ENCODE assay signal across 14 cellular contexts in genomic region chr3:14429237-14429636, GRCh38. TPM values are rescaled to one million over a fixed set of nuclear protein-coding genes. Genes with fewer than 3 reads are reported as not detected.
DNase-seq lines count a peak whose midpoint lies in the region; FAIRE-seq and TF ChIP-seq lines count a peak whose summit lies in the region.
"Had no signal": no experiment of that assay in that cellular context is flagged by ENCODE, and none has a peak within 500 bp of the region (broad histone marks: within the 10 kb centered on the region; RNA-seq: fewer than 3 reads in every experiment).

No MANE protein-coding gene starts in this region.

- TF ChIP-seq POLR2A in spleen (IDR thresholded peaks at IDR 0.05) = no peak

- POLR2A ChIA-PET in activated CD4-positive, alpha-beta T cell treated with anti-CD3 and anti-CD28 coated beads, Interleukin-2, amount 10 ng/mL, durations not matched to agents 7 days and 5 days (lab: Charles Lee) = no interaction called here
- POLR2A ChIA-PET in OCI-LY7 (lab: Charles Lee) = interaction anchor here (0.6 to 5.1 kb wide), 5 partner anchors 8 to 173 kb away, joined by 3 to 32 read pairs (median 4); partner anchors contain the start of gene SLC6A6

- no peaks in the 10 kb centered on the region for H3K27me3 ChIP-seq in spleen (replicated peaks in 1 of 7)
- H3K27me3 ChIP-seq: cardiac muscle cell had no signal

- no peaks in the 10 kb centered on the region for H3K9me2 ChIP-seq in OCI-LY7 (ENCODE audit: insufficient read depth, low read length)

- intact Hi-C loops in OCI-LY7 (cut with micrococcal nuclease; ENCODE audit: unreplicated experiment) (loop anchor here (2.0 kb wide), 1 partner anchor 48 kb away; no protein-coding TSS in a partner anchor), spleen (cut with DNase I; ENCODE audit: low total_unique reads) (no loop called here)

- no peak overlapping the region for H2AFZ ChIP-seq in OCI-LY7 (ENCODE audit: low read length)

- no peaks in the 10 kb centered on the region for H3K27me3 Mint-ChIP-seq in activated CD4-positive, alpha-beta T cell treated with anti-CD3 and anti-CD28 coated beads, Interleukin-2, amount 10 ng/mL, durations not matched to agents 7 days and 5 days

- peak overlapping the region; percentile 90 for H3K4me2 ChIP-seq in OCI-LY7 (ENCODE audit: low read length)

- H3K27ac ChIP-seq in OCI-LY7 (ENCODE audit: low read depth, low read length, poor library complexity, severe bottlenecking) (peak overlapping the region; percentile 90), spleen (peak overlapping the region; percentile 65 to 99 (median 92))
- H3K27ac ChIP-seq: cardiac muscle cell, HL-60 had no signal

- no peak for TF ChIP-seq CTCF in OCI-LY7 (conservative IDR thresholded peaks at IDR 0.05; ENCODE audit: low read length)
- no peak for TF ChIP-seq CTCF in spleen (IDR thresholded peaks at IDR 0.05 in 8 of 11, conservative IDR thresholded peaks at IDR 0.05 in 3 of 11)

- DNase-seq in activated CD4-positive, alpha-beta T cell treated with anti-CD3 and anti-CD28 coated beads, Interleukin-2, amount 10 ng/mL, durations not matched to agents 7 days and 5 days = no peak
- DNase-seq in activated CD4-positive, alpha-beta T cell treated with anti-CD3 and anti-CD28 coated beads, Interleukin-2, amount 50 U/mL, for 1 hour = no peak
- DNase-seq in OCI-LY7 (ENCODE audit: low spot score) (peak; percentile 48), spleen (no peak), NCI-H1092 (lab: John Stamatoyannopoulos, UW) (no peak), dermis blood vessel endothelial cell (no peak), frontal cortex (ENCODE audit: low spot score in 2 of 2) (no peak)
- peak; percentile 29 for DNase-seq in effector CD4-positive, alpha-beta T cell
- DNase-seq: glutamatergic neuron, mammary epithelial cell, NCI-H2081 had no signal

- no peaks in the 10 kb centered on the region for H3K9me3 Mint-ChIP-seq in activated CD4-positive, alpha-beta T cell treated with anti-CD3 and anti-CD28 coated beads, Interleukin-2, amount 10 ng/mL, durations not matched to agents 7 days and 5 days

- peaks cover 22% of the 10 kb centered on the region for H4K20me1 ChIP-seq in OCI-LY7 (ENCODE audit: insufficient read depth, low read length)

- H3K9me3 ChIP-seq in OCI-LY7 (ENCODE audit: low read length) (no peaks in the 10 kb centered on the region), spleen (no peaks in the 10 kb centered on the region)

- CTCF ChIA-PET in activated CD4-positive, alpha-beta T cell treated with anti-CD3 and anti-CD28 coated beads, Interleukin-2, amount 10 ng/mL, durations not matched to agents 7 days and 5 days (lab: Charles Lee) = no interaction called here
- CTCF ChIA-PET in OCI-LY7 (lab: Charles Lee; ENCODE audit: unreplicated experiment) = interaction anchor here (0.6 kb wide), 1 partner anchor 305 kb away, joined by 7 read pairs; the partner anchor contains the start of genes CHCHD4 and TMEM43

- H3K79me2 ChIP-seq in OCI-LY7 (ENCODE audit: insufficient read depth, low read depth, low read length) = peaks cover 77% of the 10 kb centered on the region

- H3K4me1 ChIP-seq in OCI-LY7 (ENCODE audit: insufficient read depth, low read length, poor library complexity, severe bottlenecking) (peaks cover 100% of the 10 kb centered on the region), spleen (peaks cover 86 to 100% (median 100%) of the 10 kb centered on the region in 6 donors)

- no TSS peak for BruUV-seq in OCI-LY7 (replicated peaks; lab: Mats Ljungman, UMichigan)

- H3K36me3 ChIP-seq in OCI-LY7 (ENCODE audit: insufficient read depth, low read length) (peaks cover 43% of the 10 kb centered on the region; the same call in 1 of the 2 replicates), spleen (peaks cover 0 to 29% (median 0%) of the 10 kb centered on the region in 6 donors)
- H3K36me3 ChIP-seq: cardiac muscle cell had no signal

- FAIRE-seq in frontal cortex (lab: Jason Lieb, UNC) = no peak
- FAIRE-seq: GM19239 had no signal

- 44 to 72% (median 71%) methylated on average over 4 to 5 of the region's 5 CpGs for WGBS in spleen, 5 donors

- H3K27ac Mint-ChIP-seq in activated CD4-positive, alpha-beta T cell treated with anti-CD3 and anti-CD28 coated beads, Interleukin-2, amount 10 ng/mL, durations not matched to agents 7 days and 5 days = peak overlapping the region; percentile 96

- H3K4me3 ChIP-seq in OCI-LY7 (ENCODE audit: low read depth, low read length, poor library complexity, severe bottlenecking) (no peak overlapping the region), spleen (no peak overlapping the region)
- H3K4me3 ChIP-seq: cardiac muscle cell had no signal

- peaks cover 97% of the 10 kb centered on the region for H3K4me1 Mint-ChIP-seq in activated CD4-positive, alpha-beta T cell treated with anti-CD3 and anti-CD28 coated beads, Interleukin-2, amount 10 ng/mL, durations not matched to agents 7 days and 5 days

- H3K36me3 Mint-ChIP-seq in activated CD4-positive, alpha-beta T cell treated with anti-CD3 and anti-CD28 coated beads, Interleukin-2, amount 10 ng/mL, durations not matched to agents 7 days and 5 days (ENCODE audit: low read depth) = peaks cover 4% of the 10 kb centered on the region

- no peak overlapping the region for H3K4me3 Mint-ChIP-seq in activated CD4-positive, alpha-beta T cell treated with anti-CD3 and anti-CD28 coated beads, Interleukin-2, amount 10 ng/mL, durations not matched to agents 7 days and 5 days

RNA-seq across cellular contexts. Expression of gene SLC6A6, which starts 26.8 kb away (rescaled TPM):
- total RNA-seq in activated CD4-positive, alpha-beta T cell treated with anti-CD3 and anti-CD28 coated beads, Interleukin-2, amount 10 ng/mL, durations not matched to agents 7 days and 5 days = 10 to 100 TPM; 42.0 to 43.1 TPM
- 36.7 and 43.0 TPM in 2 replicates for total RNA-seq in OCI-LY7 (2014; rRNA removed; shearing (Covaris generic))
- total RNA-seq in OCI-LY7 (2022) = 44.6 and 51.8 TPM in 2 replicates
- total RNA-seq in spleen = 100 to 1,000 TPM in 6 of 7 donors, 10 to 100 TPM in 1; 75.4 to 150 (median 128) TPM
- 10 to 100 TPM in 1 of 3 donors, 1 to 10 TPM in 2; 3.4 to 14.2 (median 3.9) TPM for polyA plus RNA-seq in spleen
- 10.9 and 28.6 TPM in 2 replicates for total RNA-seq in dermis blood vessel endothelial cell
- total RNA-seq in frontal cortex = 15.1 TPM

Comparison
In these comparisons a context has a peak if more than half of its experiments do, and no peak if none do; other contexts are left out.
1. DNase-seq: peak in OCI-LY7 (single experiment) and effector CD4-positive, alpha-beta T cell (single experiment); none in activated CD4-positive, alpha-beta T cell treated with anti-CD3 and anti-CD28 coated beads, Interleukin-2, amount 10 ng/mL, durations not matched to agents 7 days and 5 days (single experiment), activated CD4-positive, alpha-beta T cell treated with anti-CD3 and anti-CD28 coated beads, Interleukin-2, amount 50 U/mL, for 1 hour (single experiment), spleen (single experiment), NCI-H1092 (single experiment), dermis blood vessel endothelial cell (single experiment) and frontal cortex (0 of 2).